ENCODE assay signal across 33 cellular contexts in the genomic region with DNA sequence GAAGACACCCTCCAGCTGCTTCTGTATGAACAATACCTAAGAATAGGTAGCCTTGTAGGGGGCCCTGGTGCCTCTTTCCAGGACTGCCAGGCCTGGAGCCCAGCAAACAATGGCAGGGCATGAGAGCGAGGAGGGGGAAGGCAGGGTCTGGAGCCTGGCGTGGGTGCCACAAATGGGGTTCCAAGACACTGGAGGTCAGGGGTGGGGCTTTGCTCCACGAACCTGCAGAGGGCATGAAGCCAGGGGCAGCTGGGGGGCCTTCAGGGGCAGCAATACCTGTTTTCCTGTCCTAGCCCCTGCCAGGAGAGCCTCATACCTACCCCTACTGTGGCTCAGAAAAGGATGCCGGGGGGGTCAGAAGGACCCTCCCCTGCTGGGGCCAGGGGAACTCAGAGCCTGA.
"Had no signal": no experiment of that assay in that cellular context is flagged by ENCODE, and none has a peak within 500 bp of the region (broad histone marks: within the 10 kb centered on the region; RNA-seq: fewer than 3 reads in every experiment).

No MANE protein-coding gene starts in this region.

- H3K4me3 ChIP-seq: ascending aorta, cardiac muscle cell had no signal

- DNase-seq: activated B cell treated with CpG ODN at 0.5 μM for 24 hours; activated CD4-positive, alpha-beta memory T cell treated with anti-CD3 and anti-CD28 coated beads for 36 hours; activated CD4-positive, alpha-beta T cell treated with anti-CD3 and anti-CD28 coated beads for 4 hours; activated CD4-positive, alpha-beta T cell treated with anti-CD3 and anti-CD28 coated beads, Interleukin-2, amount 10 ng/mL, durations not matched to agents 24 days and 14 days; activated CD4-positive, alpha-beta T cell treated with anti-CD3 and anti-CD28 coated beads, Interleukin-2, amount 50 U/mL, for 1 hour; activated CD4-positive, alpha-beta T cell treated with anti-CD3 and anti-CD28 coated beads, Interleukin-2, amount 50 U/mL, for 4 hours; activated CD4-positive, CD25-positive, alpha-beta regulatory T cell treated with anti-CD3 and anti-CD28 coated beads, Interleukin-2, amount 50 U/mL, for 72 hours; activated CD8-positive, alpha-beta memory T cell treated with anti-CD3 and anti-CD28 coated beads, Interleukin-2, amount 50 U/mL, for 4 hours; activated CD8-positive, alpha-beta T cell treated with anti-CD3 and anti-CD28 coated beads for 36 hours; activated effector memory CD4-positive, alpha-beta T cell treated with Interleukin-2 at 50 U/mL for 16 hours; activated gamma-delta T cell; activated naive CD4-positive, alpha-beta T cell treated with anti-CD3 and anti-CD28 coated beads, Interleukin-2, amount 10 ng/mL, durations not matched to agents 7 days and 5 days; activated naive CD4-positive, alpha-beta T cell treated with Interleukin-2 at 50 U/mL for 16 hours; activated naive CD8-positive, alpha-beta T cell treated with anti-CD3 and anti-CD28 coated beads, Interleukin-2, amount 10 ng/mL, durations not matched to agents 7 days and 5 days; activated naive CD8-positive, alpha-beta T cell treated with anti-CD3 and anti-CD28 coated beads, Interleukin-2, amount 50 U/mL, for 24 hours; activated T-cell treated with anti-CD3 and anti-CD28 coated beads for 4 hours; activated T-cell treated with anti-CD3 and anti-CD28 coated beads, Interleukin-2, amount 50 U/mL, for 24 hours; activated T-cell treated with anti-CD3 and anti-CD28 coated beads, Interleukin-2, amount 50 U/mL, for 48 hours; amygdala; anterior cingulate cortex; central memory CD4-positive, alpha-beta T cell; T-helper 1 cell; T-helper 2 cell; T-helper 9 cell had no signal

- H3K27ac ChIP-seq: ascending aorta, cardiac muscle cell, VCaP had no signal

- ATAC-seq: activated CD8-positive, alpha-beta T cell treated with anti-CD3 and anti-CD28 coated beads for 36 hours; activated naive CD8-positive, alpha-beta T cell treated with anti-CD3 and anti-CD28 coated beads, Interleukin-2, amount 50 U/mL, for 24 hours had no signal

- H3K27ac Mint-ChIP-seq: activated B cell treated with CpG ODN at 0.5 μM for 24 hours; activated CD4-positive, alpha-beta memory T cell treated with anti-CD3 and anti-CD28 coated beads for 36 hours; activated CD8-positive, alpha-beta T cell treated with anti-CD3 and anti-CD28 coated beads for 36 hours; activated naive CD4-positive, alpha-beta T cell treated with anti-CD3 and anti-CD28 coated beads, Interleukin-2, amount 10 ng/mL, durations not matched to agents 7 days and 5 days; activated naive CD4-positive, alpha-beta T cell treated with anti-CD3 and anti-CD28 coated beads, Interleukin-2, amount 50 U/mL, for 24 hours; activated naive CD8-positive, alpha-beta T cell; activated naive CD8-positive, alpha-beta T cell treated with anti-CD3 and anti-CD28 coated beads, Interleukin-2, amount 10 ng/mL, durations not matched to agents 7 days and 5 days; activated naive CD8-positive, alpha-beta T cell treated with anti-CD3 and anti-CD28 coated beads, Interleukin-2, amount 50 U/mL, for 24 hours; activated T-helper 2 cell treated with anti-CD3 and anti-CD28 coated beads, Interferon-gamma antibody, Interleukin-2, Interleukin-4, amounts not matched to agents 10 μg/mL and 5 μg/mL and 100 μg/mL, durations not matched to agents 14 hours and 24 hours and 36 hours; brain; T-helper 1 cell treated with Interleukin-12 subunit alpha and Interleukin-12 subunit beta and Interleukin-4 antibody, amounts not matched to agents 30 μg/mL and 1 μg/mL, for 36 hours; T-helper 2 cell treated with Interferon-gamma antibody and Interleukin-4, amounts not matched to agents 5 μg/mL and 100 μg/mL, for 36 hours had no signal

- H3K4me1 ChIP-seq: ascending aorta had no signal

- H3K27me3 Mint-ChIP-seq: activated B cell treated with CpG ODN at 0.5 μM for 24 hours; activated CD4-positive, alpha-beta memory T cell treated with anti-CD3 and anti-CD28 coated beads for 36 hours; activated CD4-positive, alpha-beta T cell treated with anti-CD3 and anti-CD28 coated beads, Interleukin-2, amount 10 ng/mL, durations not matched to agents 24 days and 14 days; activated CD8-positive, alpha-beta T cell treated with anti-CD3 and anti-CD28 coated beads for 36 hours; activated naive CD4-positive, alpha-beta T cell treated with anti-CD3 and anti-CD28 coated beads, Interleukin-2, amount 10 ng/mL, durations not matched to agents 7 days and 5 days; activated naive CD4-positive, alpha-beta T cell treated with anti-CD3 and anti-CD28 coated beads, Interleukin-2, amount 50 U/mL, for 24 hours; activated naive CD8-positive, alpha-beta T cell; activated naive CD8-positive, alpha-beta T cell treated with anti-CD3 and anti-CD28 coated beads, Interleukin-2, amount 10 ng/mL, durations not matched to agents 7 days and 5 days; activated naive CD8-positive, alpha-beta T cell treated with anti-CD3 and anti-CD28 coated beads, Interleukin-2, amount 50 U/mL, for 24 hours; activated T-cell treated with anti-CD3 and anti-CD28 coated beads, Interleukin-2, amount 50 U/mL, for 24 hours had no signal

- H3K27me3 ChIP-seq: ascending aorta, cardiac muscle cell had no signal

- H3K4me3 Mint-ChIP-seq: activated B cell treated with CpG ODN at 0.5 μM for 24 hours; activated CD4-positive, alpha-beta memory T cell treated with anti-CD3 and anti-CD28 coated beads for 36 hours; activated CD4-positive, alpha-beta T cell treated with anti-CD3 and anti-CD28 coated beads, Interleukin-2, amount 10 ng/mL, durations not matched to agents 24 days and 14 days; activated CD8-positive, alpha-beta T cell treated with anti-CD3 and anti-CD28 coated beads for 36 hours; activated naive CD4-positive, alpha-beta T cell treated with anti-CD3 and anti-CD28 coated beads, Interleukin-2, amount 10 ng/mL, durations not matched to agents 7 days and 5 days; activated naive CD4-positive, alpha-beta T cell treated with anti-CD3 and anti-CD28 coated beads, Interleukin-2, amount 50 U/mL, for 24 hours; activated naive CD8-positive, alpha-beta T cell; activated naive CD8-positive, alpha-beta T cell treated with anti-CD3 and anti-CD28 coated beads, Interleukin-2, amount 10 ng/mL, durations not matched to agents 7 days and 5 days; activated naive CD8-positive, alpha-beta T cell treated with anti-CD3 and anti-CD28 coated beads, Interleukin-2, amount 50 U/mL, for 24 hours; activated T-cell treated with anti-CD3 and anti-CD28 coated beads, Interleukin-2, amount 50 U/mL, for 24 hours; brain; T-helper 1 cell treated with Interleukin-12 subunit alpha and Interleukin-12 subunit beta and Interleukin-4 antibody, amounts not matched to agents 30 μg/mL and 1 μg/mL, for 36 hours; T-helper 2 cell treated with Interferon-gamma antibody and Interleukin-4, amounts not matched to agents 5 μg/mL and 100 μg/mL, for 36 hours had no signal

- H3K4me1 Mint-ChIP-seq: activated B cell treated with CpG ODN at 0.5 μM for 24 hours had no signal
